Comparison of ENCODE assay signal across 11 cellular contexts in the genomic region with DNA sequence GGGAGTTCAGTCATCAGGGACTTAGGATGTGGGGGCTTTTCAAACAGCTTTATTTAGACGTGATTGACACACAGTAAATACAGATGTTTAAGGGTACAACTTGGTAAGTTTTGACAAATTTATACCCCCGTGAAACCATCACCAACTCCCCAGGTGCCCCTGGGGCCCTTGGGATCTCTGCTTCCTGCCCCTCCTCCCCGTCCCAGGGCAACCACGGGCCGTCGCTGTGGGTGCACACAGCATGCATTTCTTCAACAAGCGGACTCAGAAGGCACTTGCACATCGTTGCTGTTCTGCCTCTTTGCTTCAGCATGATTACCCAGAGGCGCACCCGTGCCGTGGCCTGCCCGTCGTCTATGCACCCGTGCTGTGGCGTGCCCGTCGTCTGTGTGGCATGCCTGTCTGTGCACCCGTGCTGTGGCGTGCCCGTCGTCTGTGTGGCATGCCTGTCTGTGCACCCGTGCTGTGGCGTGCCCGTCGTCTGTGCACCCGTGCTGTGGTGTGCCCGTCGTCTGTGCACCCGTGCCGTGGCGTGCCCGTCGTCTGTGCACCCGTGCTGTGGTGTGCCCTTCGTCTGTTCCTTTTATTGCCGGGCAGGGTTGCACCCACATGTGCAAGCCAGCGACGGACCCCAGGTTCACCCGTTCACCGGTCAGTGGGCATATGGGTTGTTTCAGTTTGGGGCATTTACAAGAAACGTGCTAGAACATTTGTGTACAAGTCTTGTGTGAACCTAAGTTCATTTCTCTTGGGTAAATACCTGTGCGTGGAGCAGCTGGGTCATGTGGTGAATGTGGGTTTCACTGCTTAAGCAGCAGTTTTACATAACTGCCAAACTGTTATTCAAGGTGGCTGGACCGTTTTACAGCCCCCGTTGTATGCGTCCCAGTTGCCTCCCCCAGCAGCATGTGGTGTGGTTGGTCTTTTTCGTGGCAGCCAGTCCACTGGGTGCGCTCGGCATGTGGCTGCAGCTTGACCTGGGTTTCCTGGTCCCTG. TPM values are rescaled to one million over a fixed set of nuclear protein-coding genes. Genes with fewer than 3 reads are reported as not detected.
A peak's percentile ranks its signal among the peaks of the same experiment; 100 is the strongest.
DNase-seq lines count a peak whose midpoint lies in the region; ATAC-seq and TF ChIP-seq lines count a peak whose summit lies in the region.
"Had no signal": no experiment of that assay in that cellular context is flagged by ENCODE, and none has a peak within 500 bp of the region (broad histone marks: within the 10 kb centered on the region; RNA-seq: fewer than 3 reads in every experiment).

No MANE protein-coding gene starts in this region.

- H3K4me3 Mint-ChIP-seq in activated naive CD8-positive, alpha-beta T cell, result no peak overlapping the region
- no peak overlapping the region for H3K4me3 Mint-ChIP-seq in activated naive CD8-positive, alpha-beta T cell treated with anti-CD3 and anti-CD28 coated beads for 36 hours
- H3K4me3 Mint-ChIP-seq in IgD-negative memory B cell (peak overlapping the region; percentile 85 to 96 (median 90)), type B pancreatic cell (no peak overlapping the region), progenitor cell of endocrine pancreas (ENCODE audit: low read depth) (no peak overlapping the region)
- H3K4me3 Mint-ChIP-seq: H9 had no signal

- no peak for ATAC-seq in gastroesophageal sphincter

- peaks cover 29 to 100% (median 96%) of the 10 kb centered on the region in 3 donors for H3K4me1 ChIP-seq in gastroesophageal sphincter

- no peaks in the 10 kb centered on the region for H3K9me3 ChIP-seq in gastroesophageal sphincter

- no peak for DNase-seq in activated naive CD8-positive, alpha-beta T cell treated with anti-CD3 and anti-CD28 coated beads for 36 hours
- no peak for DNase-seq in type B pancreatic cell (ENCODE audit: extremely low spot score, unreplicated experiment)
- DNase-seq in progenitor cell of endocrine pancreas (ENCODE audit: low spot score, unreplicated experiment), result no peak
- no peak for DNase-seq in lower leg skin (ENCODE audit: low spot score in 2 of 2)
- DNase-seq in NCI-H2029 (lab: John Stamatoyannopoulos, UW), result no peak
- DNase-seq: activated CD4-positive, alpha-beta T cell treated with anti-CD3 and anti-CD28 coated beads for 4 hours; NCI-H2081 treated with DMSO at 0.1 percent for 48 hours had no signal

- H3K36me3 Mint-ChIP-seq in activated naive CD8-positive, alpha-beta T cell, result no peaks in the 10 kb centered on the region
- H3K36me3 Mint-ChIP-seq in activated naive CD8-positive, alpha-beta T cell treated with anti-CD3 and anti-CD28 coated beads for 36 hours, result peaks cover 5% of the 10 kb centered on the region
- no peaks in the 10 kb centered on the region for H3K36me3 Mint-ChIP-seq in IgD-negative memory B cell
- no peaks in the 10 kb centered on the region for H3K36me3 Mint-ChIP-seq in type B pancreatic cell
- H3K36me3 Mint-ChIP-seq in progenitor cell of endocrine pancreas (ENCODE audit: insufficient read depth), result peaks cover 2% of the 10 kb centered on the region

- intact Hi-C loops in lower leg skin (cut with DNase I; ENCODE audit: low total_unique reads), result no loop called here

- peak overlapping the region; percentile 24 for H3K27ac Mint-ChIP-seq in activated naive CD8-positive, alpha-beta T cell
- no peak overlapping the region for H3K27ac Mint-ChIP-seq in activated naive CD8-positive, alpha-beta T cell treated with anti-CD3 and anti-CD28 coated beads for 36 hours
- H3K27ac Mint-ChIP-seq in IgD-negative memory B cell (peak overlapping the region; percentile 89 to 97 (median 96)), type B pancreatic cell (peak overlapping the region; percentile 58), progenitor cell of endocrine pancreas (no peak overlapping the region)
- H3K27ac Mint-ChIP-seq: H9 had no signal

- H3K27me3 Mint-ChIP-seq in activated naive CD8-positive, alpha-beta T cell, result no peaks in the 10 kb centered on the region
- H3K27me3 Mint-ChIP-seq in activated naive CD8-positive, alpha-beta T cell treated with anti-CD3 and anti-CD28 coated beads for 36 hours, result no peaks in the 10 kb centered on the region
- H3K27me3 Mint-ChIP-seq in IgD-negative memory B cell (no peaks in the 10 kb centered on the region), type B pancreatic cell (no peaks in the 10 kb centered on the region), progenitor cell of endocrine pancreas (no peaks in the 10 kb centered on the region)

- peaks cover 0 to 8% of the 10 kb centered on the region in 2 donors for H3K36me3 ChIP-seq in gastroesophageal sphincter

- H3K27me3 ChIP-seq in gastroesophageal sphincter, result no peaks in the 10 kb centered on the region

- peaks cover 44% of the 10 kb centered on the region for H3K4me1 Mint-ChIP-seq in activated naive CD8-positive, alpha-beta T cell (ENCODE audit: low read depth)
- peaks cover 25% of the 10 kb centered on the region for H3K4me1 Mint-ChIP-seq in activated naive CD8-positive, alpha-beta T cell treated with anti-CD3 and anti-CD28 coated beads for 36 hours
- H3K4me1 Mint-ChIP-seq in IgD-negative memory B cell, result peaks cover 32 to 62% (median 60%) of the 10 kb centered on the region in 3 donors
- H3K4me1 Mint-ChIP-seq in type B pancreatic cell (ENCODE audit: unreplicated experiment), result peaks cover 21% of the 10 kb centered on the region
- H3K4me1 Mint-ChIP-seq in progenitor cell of endocrine pancreas (ENCODE audit: low read depth), result no peaks in the 10 kb centered on the region

- H3K27ac ChIP-seq in gastroesophageal sphincter, result peak overlapping the region; percentile 79 to 100 (median 100)

- H3K4me3 ChIP-seq in gastroesophageal sphincter, result peak overlapping the region in 1 of 2 donors; percentile 9
- H3K4me3 ChIP-seq in lower leg skin (ENCODE audit: low read depth, poor library complexity, severe bottlenecking), result no peak overlapping the region

- TF ChIP-seq CTCF in gastroesophageal sphincter (IDR thresholded peaks at IDR 0.05), result no peak
- no peak for TF ChIP-seq CTCF in type B pancreatic cell (conservative IDR thresholded peaks at IDR 0.05)
- no peak for TF ChIP-seq CTCF in progenitor cell of endocrine pancreas (IDR thresholded peaks at IDR 0.05; ENCODE audit: unreplicated experiment)
- no peak for TF ChIP-seq CTCF in lower leg skin (IDR thresholded peaks at IDR 0.05)

- no peak for TF ChIP-seq EP300 in gastroesophageal sphincter (IDR thresholded peaks at IDR 0.05)

- 29 to 60% methylated on average over 11 to 18 of the region's 48 CpGs for WGBS in gastroesophageal sphincter (ENCODE audit: low coverage in 1 of 2), 2 donors
- WGBS in lower leg skin, 2 donors, result 46 to 49% methylated on average over 34 to 41 of the region's 48 CpGs

- H3K9me3 Mint-ChIP-seq in activated naive CD8-positive, alpha-beta T cell (ENCODE audit: low read depth), result no peaks in the 10 kb centered on the region
- no peaks in the 10 kb centered on the region for H3K9me3 Mint-ChIP-seq in activated naive CD8-positive, alpha-beta T cell treated with anti-CD3 and anti-CD28 coated beads for 36 hours
- H3K9me3 Mint-ChIP-seq in IgD-negative memory B cell (no peaks in the 10 kb centered on the region), type B pancreatic cell (no peaks in the 10 kb centered on the region), progenitor cell of endocrine pancreas (ENCODE audit: low read depth) (no peaks in the 10 kb centered on the region)
- H3K9me3 Mint-ChIP-seq: H9 had no signal

- TF ChIP-seq POLR2A in gastroesophageal sphincter (IDR thresholded peaks at IDR 0.05), result no peak
- no peak for TF ChIP-seq POLR2A in lower leg skin (IDR thresholded peaks at IDR 0.05)

RNA-seq across cellular contexts. Expression of a gene that starts 8.3 kb away (rescaled TPM):
- total RNA-seq in activated naive CD8-positive, alpha-beta T cell treated with anti-CD3 and anti-CD28 coated beads for 36 hours, result 100 to 1,000 TPM; 132 to 134 TPM
- 195 TPM for polyA plus RNA-seq in IgD-negative memory B cell
- 100 to 1,000 TPM; 327 to 576 (median 541) TPM for total RNA-seq in gastroesophageal sphincter
- total RNA-seq in type B pancreatic cell (ENCODE audit: low replicate concordance), result 350 and 438 TPM in 2 replicates
- 166 and 171 TPM in 2 replicates for total RNA-seq in progenitor cell of endocrine pancreas
- total RNA-seq in lower leg skin, result 100 to 1,000 TPM; 189 to 337 (median 250) TPM

RNA-seq across cellular contexts. Expression of a gene that starts 15.1 kb away (rescaled TPM):
- 10 to 100 TPM; 46.9 to 54.2 TPM for total RNA-seq in activated naive CD8-positive, alpha-beta T cell treated with anti-CD3 and anti-CD28 coated beads for 36 hours
- 86.8 TPM for polyA plus RNA-seq in IgD-negative memory B cell
- total RNA-seq in gastroesophageal sphincter (10 to 100 TPM; 54.8 to 70.2 (median 66.3) TPM), type B pancreatic cell (ENCODE audit: low replicate concordance) (59.0 and 59.7 TPM in 2 replicates), progenitor cell of endocrine pancreas (50.2 and 54.5 TPM in 2 replicates), lower leg skin (10 to 100 TPM; 45.6 to 58.7 (median 55.8) TPM)

RNA-seq across cellular contexts. Expression of a gene that starts 58.9 kb away (rescaled TPM):
- total RNA-seq in activated naive CD8-positive, alpha-beta T cell treated with anti-CD3 and anti-CD28 coated beads for 36 hours, result not detected
- polyA plus RNA-seq in IgD-negative memory B cell, result not detected
- total RNA-seq in gastroesophageal sphincter, result not detected
- total RNA-seq in type B pancreatic cell (ENCODE audit: low replicate concordance), result 0.21 and 0.46 TPM in 2 replicates
- total RNA-seq in progenitor cell of endocrine pancreas, result 0.46 and 0.84 TPM in 2 replicates
- total RNA-seq in lower leg skin, result not detected

RNA-seq across cellular contexts. Expression of a gene that starts 59.4 kb away (rescaled TPM):
- total RNA-seq in activated naive CD8-positive, alpha-beta T cell treated with anti-CD3 and anti-CD28 coated beads for 36 hours, result 1 to 10 TPM; 6.7 to 9.6 TPM
- polyA plus RNA-seq in IgD-negative memory B cell, result 20.5 TPM
- 10 to 100 TPM in 1 of 4 donors, 1 to 10 TPM in 3; 2.6 to 12.7 (median 4.9) TPM for total RNA-seq in gastroesophageal sphincter
- 3.7 and 4.8 TPM in 2 replicates for total RNA-seq in type B pancreatic cell (ENCODE audit: low replicate concordance)
- 3.1 and 3.3 TPM in 2 replicates for total RNA-seq in progenitor cell of endocrine pancreas
- total RNA-seq in lower leg skin, result 1 to 10 TPM in 3 of 4 donors, under 1 TPM in 1; 0.81 to 2.2 (median 1.6) TPM

Comparison
In these comparisons a context has a peak if more than half of its experiments do, and no peak if none do; other contexts are left out.
1. H3K27ac Mint-ChIP-seq: peak in activated naive CD8-positive, alpha-beta T cell (single experiment), IgD-negative memory B cell (3 of 3) and type B pancreatic cell (single experiment); none in activated naive CD8-positive, alpha-beta T cell treated with anti-CD3 and anti-CD28 coated beads for 36 hours (single experiment) and progenitor cell of endocrine pancreas (single experiment).
2. H3K4me3 Mint-ChIP-seq: peak in IgD-negative memory B cell (4 of 4); none in activated naive CD8-positive, alpha-beta T cell (single experiment), activated naive CD8-positive, alpha-beta T cell treated with anti-CD3 and anti-CD28 coated beads for 36 hours (single experiment), type B pancreatic cell (single experiment) and progenitor cell of endocrine pancreas (single experiment).